Comparison of ENCODE assay signal across 7 cellular contexts in genomic region chr10:93171837-93172236, GRCh38.
"Had no signal": no experiment of that assay in that cellular context is flagged by ENCODE, and none has a peak within 500 bp of the region (broad histone marks: within the 10 kb centered on the region; RNA-seq: fewer than 3 reads in every experiment).

No MANE protein-coding gene starts in this region.

- ATAC-seq: GM23338 had no signal

- FAIRE-seq: H1, H54 had no signal

- H3K27ac ChIP-seq: HL-60 had no signal

- H3K4me2 ChIP-seq: GM23338 had no signal

- DNase-seq: H9, HCEC 1CT, KG1 had no signal

- H2AFZ ChIP-seq: GM23338 had no signal

- H3K4me3 ChIP-seq: GM23338 had no signal
